Comparison of ENCODE assay signal across 37 cellular contexts in genomic region chr6:169302716-169303115, GRCh38. TPM values are rescaled to one million over a fixed set of nuclear protein-coding genes. Genes with fewer than 3 reads are reported as not detected.
"Had no signal": no experiment of that assay in that cellular context is flagged by ENCODE, and none has a peak within 500 bp of the region (broad histone marks: within the 10 kb centered on the region; RNA-seq: fewer than 3 reads in every experiment).

No MANE protein-coding gene starts in this region.

- H3K9me3 ChIP-seq: adrenal gland, ascending aorta, body of pancreas had no signal

- H3K27ac Mint-ChIP-seq: activated naive CD4-positive, alpha-beta T cell treated with anti-CD3 and anti-CD28 coated beads for 36 hours; activated naive CD4-positive, alpha-beta T cell treated with anti-CD3 and anti-CD28 coated beads, Interleukin-2, amount 10 ng/mL, durations not matched to agents 7 days and 5 days; activated naive CD4-positive, alpha-beta T cell treated with anti-CD3 and anti-CD28 coated beads, Interleukin-2, amount 50 U/mL, for 24 hours; activated naive CD4-positive, alpha-beta T cell treated with anti-CD3 and anti-CD28 coated beads, Interleukin-2, amount 50 U/mL, for 72 hours; activated naive CD8-positive, alpha-beta T cell; activated naive CD8-positive, alpha-beta T cell treated with anti-CD3 and anti-CD28 coated beads for 36 hours; activated naive CD8-positive, alpha-beta T cell treated with anti-CD3 and anti-CD28 coated beads, Interleukin-2, amount 10 ng/mL, durations not matched to agents 7 days and 5 days; activated naive CD8-positive, alpha-beta T cell treated with anti-CD3 and anti-CD28 coated beads, Interleukin-2, amount 50 U/mL, for 24 hours; activated T-cell treated with anti-CD3 and anti-CD28 coated beads, Interleukin-2, amount 50 U/mL, for 24 hours; activated T-cell treated with anti-CD3 and anti-CD28 coated beads, Interleukin-2, amount 50 U/mL, for 72 hours; activated T-helper 1 cell treated with anti-CD3 and anti-CD28 coated beads, Interleukin-12 subunit alpha, Interleukin-12 subunit beta, Interleukin-2, Interleukin-4 antibody, amounts not matched to agents 30 ng/mL and 10 ng/mL and 1 ng/mL, durations not matched to agents 14 hours and 24 hours and 36 hours; activated T-helper 17 cell treated with anti-CD3 and anti-CD28 coated beads, Interleukin-2, amount 50 U/mL, for 72 hours; activated T-helper 2 cell treated with anti-CD3 and anti-CD28 coated beads, Interferon-gamma antibody, Interleukin-2, Interleukin-4, amounts not matched to agents 10 μg/mL and 5 μg/mL and 100 μg/mL, durations not matched to agents 14 hours and 24 hours and 36 hours; brain had no signal

- H3K27me3 ChIP-seq: adrenal gland, ascending aorta, body of pancreas, brain microvascular endothelial cell, breast epithelium, cardiac muscle cell had no signal

- H3K27me3 Mint-ChIP-seq: activated naive CD4-positive, alpha-beta T cell treated with anti-CD3 and anti-CD28 coated beads, Interleukin-2, amount 10 ng/mL, durations not matched to agents 7 days and 5 days had no signal

- H3K27ac ChIP-seq: adrenal gland, ascending aorta, body of pancreas, brain microvascular endothelial cell, breast epithelium, cardiac muscle cell had no signal

- H3K4me1 ChIP-seq: ascending aorta, body of pancreas, breast epithelium had no signal

- H3K4me1 Mint-ChIP-seq: activated naive CD4-positive, alpha-beta T cell treated with anti-CD3 and anti-CD28 coated beads, Interleukin-2, amount 10 ng/mL, durations not matched to agents 7 days and 5 days; activated naive CD4-positive, alpha-beta T cell treated with anti-CD3 and anti-CD28 coated beads, Interleukin-2, amount 50 U/mL, for 24 hours; activated naive CD8-positive, alpha-beta T cell treated with anti-CD3 and anti-CD28 coated beads for 36 hours; activated naive CD8-positive, alpha-beta T cell treated with anti-CD3 and anti-CD28 coated beads, Interleukin-2, amount 10 ng/mL, durations not matched to agents 7 days and 5 days; activated naive CD8-positive, alpha-beta T cell treated with anti-CD3 and anti-CD28 coated beads, Interleukin-2, amount 50 U/mL, for 24 hours; activated T-helper 17 cell treated with anti-CD3 and anti-CD28 coated beads, Interleukin-2, amount 50 U/mL, for 72 hours; brain; central memory CD8-positive, alpha-beta T cell had no signal

- H3K9me3 Mint-ChIP-seq: activated naive CD4-positive, alpha-beta T cell treated with anti-CD3 and anti-CD28 coated beads, Interleukin-2, amount 10 ng/mL, durations not matched to agents 7 days and 5 days; activated T-helper 1 cell treated with anti-CD3 and anti-CD28 coated beads, Interleukin-12 subunit alpha, Interleukin-12 subunit beta, Interleukin-2, Interleukin-4 antibody, amounts not matched to agents 30 ng/mL and 10 ng/mL and 1 ng/mL, durations not matched to agents 14 hours and 24 hours and 36 hours; activated T-helper 2 cell treated with anti-CD3 and anti-CD28 coated beads, Interferon-gamma antibody, Interleukin-2, Interleukin-4, amounts not matched to agents 10 μg/mL and 5 μg/mL and 100 μg/mL, durations not matched to agents 14 hours and 24 hours and 36 hours had no signal

- H3K4me3 ChIP-seq: adrenal gland, ascending aorta, body of pancreas, breast epithelium, cardiac muscle cell had no signal

- H3K36me3 Mint-ChIP-seq: activated naive CD4-positive, alpha-beta T cell treated with anti-CD3 and anti-CD28 coated beads, Interleukin-2, amount 10 ng/mL, durations not matched to agents 7 days and 5 days; activated naive CD8-positive, alpha-beta T cell; activated naive CD8-positive, alpha-beta T cell treated with anti-CD3 and anti-CD28 coated beads for 36 hours; activated naive CD8-positive, alpha-beta T cell treated with anti-CD3 and anti-CD28 coated beads, Interleukin-2, amount 10 ng/mL, durations not matched to agents 7 days and 5 days; brain had no signal

- ATAC-seq: activated naive CD4-positive, alpha-beta T cell treated with anti-CD3 and anti-CD28 coated beads, Interleukin-2, amount 50 U/mL, for 72 hours; activated naive CD8-positive, alpha-beta T cell treated with anti-CD3 and anti-CD28 coated beads, Interleukin-2, amount 50 U/mL, for 24 hours; activated T-cell treated with anti-CD3 and anti-CD28 coated beads, Interleukin-2, amount 50 U/mL, for 4 hours; activated T-cell treated with anti-CD3 and anti-CD28 coated beads, Interleukin-2, amount 50 U/mL, for 72 hours; activated T-helper 17 cell treated with anti-CD3 and anti-CD28 coated beads, Interleukin-2, amount 50 U/mL, for 72 hours; body of pancreas had no signal

- DNase-seq: activated effector memory CD4-positive, alpha-beta T cell treated with anti-CD3 and anti-CD28 coated beads, Interleukin-2, amount 50 U/mL, for 16 hours; activated effector memory CD4-positive, alpha-beta T cell treated with Interleukin-2 at 50 U/mL for 16 hours; activated gamma-delta T cell; activated gamma-delta T cell treated with Interleukin-2 at 50 U/mL for 16 hours; activated naive CD4-positive, alpha-beta T cell; activated naive CD4-positive, alpha-beta T cell treated with anti-CD3 and anti-CD28 coated beads for 36 hours; activated naive CD4-positive, alpha-beta T cell treated with anti-CD3 and anti-CD28 coated beads, Interleukin-2, amount 10 ng/mL, durations not matched to agents 7 days and 5 days; activated naive CD4-positive, alpha-beta T cell treated with anti-CD3 and anti-CD28 coated beads, Interleukin-2, amount 50 U/mL, for 16 hours; activated naive CD4-positive, alpha-beta T cell treated with Interleukin-2 at 50 U/mL for 16 hours; activated naive CD8-positive, alpha-beta T cell treated with anti-CD3 and anti-CD28 coated beads for 36 hours; activated naive CD8-positive, alpha-beta T cell treated with anti-CD3 and anti-CD28 coated beads, Interleukin-2, amount 10 ng/mL, durations not matched to agents 7 days and 5 days; activated naive CD8-positive, alpha-beta T cell treated with anti-CD3 and anti-CD28 coated beads, Interleukin-2, amount 50 U/mL, for 24 hours; activated T-cell treated with anti-CD3 and anti-CD28 coated beads, Interleukin-2, amount 50 U/mL, for 24 hours; activated T-cell treated with anti-CD3 and anti-CD28 coated beads, Interleukin-2, amount 50 U/mL, for 4 hours; activated T-cell treated with anti-CD3 and anti-CD28 coated beads, Interleukin-2, amount 50 U/mL, for 48 hours; activated T-cell treated with anti-CD3 and anti-CD28 coated beads, Interleukin-2, amount 50 U/mL, for 72 hours; adrenal gland; amniotic stem cell; amygdala; anterior cingulate cortex; aorta; body of pancreas; brain microvascular endothelial cell; caudate nucleus; central memory CD4-positive, alpha-beta T cell; cerebellar nuclear complex had no signal

- H3K4me3 Mint-ChIP-seq: activated naive CD4-positive, alpha-beta T cell treated with anti-CD3 and anti-CD28 coated beads for 36 hours; activated naive CD4-positive, alpha-beta T cell treated with anti-CD3 and anti-CD28 coated beads, Interleukin-2, amount 10 ng/mL, durations not matched to agents 7 days and 5 days; activated naive CD4-positive, alpha-beta T cell treated with anti-CD3 and anti-CD28 coated beads, Interleukin-2, amount 50 U/mL, for 24 hours; activated naive CD8-positive, alpha-beta T cell; activated naive CD8-positive, alpha-beta T cell treated with anti-CD3 and anti-CD28 coated beads for 36 hours; activated naive CD8-positive, alpha-beta T cell treated with anti-CD3 and anti-CD28 coated beads, Interleukin-2, amount 10 ng/mL, durations not matched to agents 7 days and 5 days; activated naive CD8-positive, alpha-beta T cell treated with anti-CD3 and anti-CD28 coated beads, Interleukin-2, amount 50 U/mL, for 24 hours; activated T-cell treated with anti-CD3 and anti-CD28 coated beads, Interleukin-2, amount 50 U/mL, for 24 hours; activated T-cell treated with anti-CD3 and anti-CD28 coated beads, Interleukin-2, amount 50 U/mL, for 4 hours; activated T-cell treated with anti-CD3 and anti-CD28 coated beads, Interleukin-2, amount 50 U/mL, for 72 hours; activated T-helper 1 cell treated with anti-CD3 and anti-CD28 coated beads, Interleukin-12 subunit alpha, Interleukin-12 subunit beta, Interleukin-2, Interleukin-4 antibody, amounts not matched to agents 30 ng/mL and 10 ng/mL and 1 ng/mL, durations not matched to agents 14 hours and 24 hours and 36 hours; activated T-helper 17 cell treated with anti-CD3 and anti-CD28 coated beads, Interleukin-2, amount 50 U/mL, for 72 hours; brain; central memory CD8-positive, alpha-beta T cell had no signal

- H3K36me3 ChIP-seq: adrenal gland, ascending aorta, brain microvascular endothelial cell, breast epithelium, cardiac muscle cell had no signal

RNA-seq across cellular contexts. Expression of gene THBS2, which starts 49.1 kb away (rescaled TPM):
- total RNA-seq: activated naive CD4-positive, alpha-beta T cell treated with anti-CD3 and anti-CD28 coated beads for 36 hours; activated naive CD4-positive, alpha-beta T cell treated with anti-CD3 and anti-CD28 coated beads, Interleukin-2, amount 50 U/mL, for 72 hours; activated naive CD8-positive, alpha-beta T cell treated with anti-CD3 and anti-CD28 coated beads for 36 hours; activated naive CD8-positive, alpha-beta T cell treated with anti-CD3 and anti-CD28 coated beads, Interleukin-2, amount 10 ng/mL, durations not matched to agents 7 days and 5 days; activated T-cell treated with anti-CD3 and anti-CD28 coated beads, Interleukin-2, amount 50 U/mL, for 72 hours; activated T-helper 1 cell treated with anti-CD3 and anti-CD28 coated beads, Interleukin-12 subunit alpha, Interleukin-12 subunit beta, Interleukin-2, Interleukin-4 antibody, amounts not matched to agents 30 ng/mL and 10 ng/mL and 1 ng/mL, durations not matched to agents 14 hours and 24 hours and 36 hours; activated T-helper 17 cell treated with anti-CD3 and anti-CD28 coated beads, Interleukin-2, amount 50 U/mL, for 72 hours; activated T-helper 2 cell treated with anti-CD3 and anti-CD28 coated beads, Interferon-gamma antibody, Interleukin-2, Interleukin-4, amounts not matched to agents 10 μg/mL and 5 μg/mL and 100 μg/mL, durations not matched to agents 14 hours and 24 hours and 36 hours had no signal
